ENCODE assay signal across 8 cellular contexts in genomic region chr22:44172370-44173108, GRCh38. TPM values are rescaled to one million over a fixed set of nuclear protein-coding genes. Genes with fewer than 3 reads are reported as not detected.
DNase-seq lines count a peak whose midpoint lies in the region; ATAC-seq, FAIRE-seq and TF ChIP-seq lines count a peak whose summit lies in the region.

No MANE protein-coding gene starts in this region.

- H3K27me3 ChIP-seq in left lung, result no peaks in the 10 kb centered on the region

- peak overlapping the region; percentile 56 to 88 for H3K27ac ChIP-seq in left lung

- H3K9me3 ChIP-seq in left lung, result no peaks in the 10 kb centered on the region

- TF ChIP-seq POLR2A in GM12891 (IDR thresholded peaks at IDR 0.05; ENCODE audit: low read depth, low read length), result no peak

- peaks cover 0 to 17% of the 10 kb centered on the region in 2 donors for H3K36me3 ChIP-seq in left lung

- no peak for TF ChIP-seq CTCF in left lung (IDR thresholded peaks at IDR 0.05)

- peaks cover 0 to 30% of the 10 kb centered on the region in 2 donors for H3K4me1 ChIP-seq in left lung

- peak; percentile 63 for ATAC-seq in HG03045 (IDR thresholded peaks at IDR 0.05; ENCODE audit: unreplicated experiment)
- peak; percentile 85 for ATAC-seq in left lung

- intact Hi-C loops in left lung (cut with DNase I), result no loop called here

- H3K4me3 ChIP-seq in left lung, result peak overlapping the region in 1 of 2 donors; percentile 6

- DNase-seq in GM12891 (ENCODE audit: insufficient read length, low spot score) (peak; percentile 72), SKM-1 treated with dmso at 0.1 percent for 144 hours (lab: John Stamatoyannopoulos, UW; ENCODE audit: unreplicated experiment) (peak; percentile 92), left lung (peak; percentile 87 to 94), OCI-M2 (lab: John Stamatoyannopoulos, UW; ENCODE audit: unreplicated experiment) (no peak), amniotic stem cell (lab: John Stamatoyannopoulos, UW) (no peak), foreskin melanocyte (no peak), DMS 273 (lab: John Stamatoyannopoulos, UW; ENCODE audit: unreplicated experiment) (no peak)

- FAIRE-seq in GM12891 (lab: Jason Lieb, UNC), result peak; percentile 93

TF ChIP-seq in GM12891, 5 proteins besides CTCF, POLR2A, EP300 and RAD21:
- TF ChIP-seq POU2F2 (IDR thresholded peaks at IDR 0.05; ENCODE audit: low read depth, low read length) (peak; percentile 83), SPI1 (IDR thresholded peaks at IDR 0.05; ENCODE audit: low read depth, low read length) (peak; percentile 97), POLR2AphosphoS5 (IDR thresholded peaks at IDR 0.05; ENCODE audit: low read depth, low read length) (no peak)
TF ChIP-seq in GM12891: peak in this region for 2.

RNA-seq across cellular contexts. Expression of gene PARVG, which starts 8.2 kb away (rescaled TPM):
- 80.4 TPM for polyA plus RNA-seq in GM12891 (2012; ENCODE audit: low read depth, missing spikeins)
- 10 to 100 TPM; 24.2 to 57.9 TPM for total RNA-seq in left lung

Comparison
In these comparisons a context has a peak if more than half of its experiments do, and no peak if none do; other contexts are left out.
1. DNase-seq: peak in GM12891 (single experiment), SKM-1 treated with dmso at 0.1 percent for 144 hours (single experiment) and left lung (2 of 2); none in OCI-M2 (single experiment), amniotic stem cell (single experiment), foreskin melanocyte (single experiment) and DMS 273 (single experiment).